13 cellular contexts compared by ENCODE assay signal in the genomic region with DNA sequence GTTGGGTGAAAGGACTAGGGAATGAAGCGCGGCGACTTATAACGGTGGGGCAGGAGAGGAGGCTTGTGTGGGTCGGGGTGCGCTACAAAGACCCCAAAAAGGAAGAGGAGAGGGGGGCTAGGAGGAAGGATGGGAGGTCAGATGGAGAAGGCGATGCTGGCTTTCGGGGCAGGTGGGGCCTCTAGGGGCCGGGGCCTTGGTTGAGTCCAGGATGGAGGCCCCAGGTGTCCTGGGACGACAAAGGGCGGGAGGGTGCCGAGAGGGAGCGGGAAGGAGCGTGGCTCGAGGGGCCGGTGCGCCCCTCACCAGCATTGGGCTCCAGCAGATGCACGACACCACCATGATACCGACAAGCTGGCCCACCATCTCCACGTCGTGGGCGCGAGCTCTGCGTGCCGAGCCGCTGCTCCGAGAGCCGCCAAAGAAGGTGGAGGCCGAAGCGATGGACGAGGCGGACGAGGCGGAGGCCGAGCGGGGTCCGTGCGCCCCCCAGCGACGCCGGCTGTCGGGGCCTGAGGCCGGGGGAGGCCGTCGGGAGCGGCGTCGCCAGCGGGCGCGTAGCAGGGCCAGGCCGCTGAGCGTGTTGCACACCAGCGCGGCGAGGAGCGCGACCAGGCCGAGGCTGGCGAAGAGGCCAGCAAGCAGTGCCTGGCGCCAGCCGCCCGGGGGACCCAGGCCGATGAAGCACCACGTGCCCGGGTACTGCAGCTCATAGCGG. TPM values are rescaled to one million over a fixed set of nuclear protein-coding genes. Genes with fewer than 3 reads are reported as not detected.
A peak's percentile ranks its signal among the peaks of the same experiment; 100 is the strongest.
DNase-seq lines count a peak whose midpoint lies in the region; ATAC-seq, FAIRE-seq and TF ChIP-seq lines count a peak whose summit lies in the region.
"Had no signal": no experiment of that assay in that cellular context is flagged by ENCODE, and none has a peak within 500 bp of the region (broad histone marks: within the 10 kb centered on the region; RNA-seq: fewer than 3 reads in every experiment).

No MANE protein-coding gene starts in this region.

- H3K9me3 Mint-ChIP-seq in CD4-positive, alpha-beta T cell, result no peaks in the 10 kb centered on the region
- no peaks in the 10 kb centered on the region for H3K9me3 Mint-ChIP-seq in memory B cell

- in situ Hi-C loops in KBM-7 (cut with MboI; ENCODE audit: low pct_unique_long_range_greater_than_20kb, low sequenced_read_pairs), result no loop called here

- no peak for DNase-seq in CD4-positive, alpha-beta T cell
- DNase-seq in GM12891 (ENCODE audit: insufficient read length, low spot score) (no peak), astrocyte of the hippocampus (ENCODE audit: low read depth, low spot score) (peak; percentile 62), memory B cell (ENCODE audit: low spot score in 2 of 2) (no peak), NCI-H774 (lab: John Stamatoyannopoulos, UW) (no peak), KBM-7 (no peak)
- no peak for DNase-seq in stimulated activated CD4-positive, alpha-beta T cell treated with anti-CD3 and anti-CD28 coated beads, Interleukin-4, amount 100 ng/mL, for 4 hours
- DNase-seq: activated CD4-positive, alpha-beta T cell treated with anti-CD3 and anti-CD28 coated beads for 48 hours; DND-41; NCI-H2081 treated with DMSO at 0.1 percent for 48 hours had no signal

- CTCF ChIA-PET in CD4-positive, alpha-beta T cell (lab: Charles Lee), result interaction anchor here (0.6 to 1.4 kb wide), 8 partner anchors 22 to 336 kb away, joined by 3 to 5 read pairs (median 4); partner anchors contain the start of genes ASF1B and GIPC1

- POLR2A ChIA-PET in CD4-positive, alpha-beta T cell (lab: Charles Lee), result interaction anchor here (0.9 to 2.6 kb wide), 9 partner anchors 23 to 337 kb away, joined by 3 to 11 read pairs (median 7); partner anchors contain the start of genes ASF1B, DNAJB1 and PKN1

- TF ChIP-seq POLR2A in GM12891 (IDR thresholded peaks at IDR 0.05; ENCODE audit: low read depth, low read length), result no peak

- peaks cover 36% of the 10 kb centered on the region for H3K4me1 Mint-ChIP-seq in CD4-positive, alpha-beta T cell (ENCODE audit: low read depth)
- H3K4me1 Mint-ChIP-seq in memory B cell, result peaks cover 23% of the 10 kb centered on the region

- no peak overlapping the region for H3K27ac Mint-ChIP-seq in CD4-positive, alpha-beta T cell
- no peak overlapping the region for H3K27ac Mint-ChIP-seq in memory B cell

- peaks cover 22% of the 10 kb centered on the region for H3K27me3 ChIP-seq in CD4-positive, alpha-beta T cell (ENCODE audit: control insufficient read depth, insufficient read depth, low read length)

- H3K27ac ChIP-seq in CD4-positive, alpha-beta T cell (ENCODE audit: low read depth, low read length), result no peak overlapping the region
- H3K27ac ChIP-seq: breast epithelium had no signal

- no peak for TF ChIP-seq CTCF in CD4-positive, alpha-beta T cell (IDR thresholded peaks at IDR 0.05)

- H3K4me3 Mint-ChIP-seq in CD4-positive, alpha-beta T cell, result peak overlapping the region; percentile 55
- H3K4me3 Mint-ChIP-seq in memory B cell, result peak overlapping the region; percentile 43

- no peak for ATAC-seq in CD4-positive, alpha-beta T cell (ENCODE audit: poor library complexity)
- ATAC-seq in memory B cell (ENCODE audit: low read depth), result no peak
- no peak for ATAC-seq in HG02938 (IDR thresholded peaks at IDR 0.05; ENCODE audit: unreplicated experiment)

- FAIRE-seq in GM12891 (lab: Jason Lieb, UNC), result peak; percentile 20

- H3K36me3 Mint-ChIP-seq in CD4-positive, alpha-beta T cell (ENCODE audit: low read depth), result peaks cover 16% of the 10 kb centered on the region
- H3K36me3 Mint-ChIP-seq in memory B cell, result peaks cover 15% of the 10 kb centered on the region

- no peaks in the 10 kb centered on the region for H3K9me3 ChIP-seq in CD4-positive, alpha-beta T cell (ENCODE audit: control insufficient read depth, low read length)
- H3K9me3 ChIP-seq: breast epithelium had no signal

- intact Hi-C loops in CD4-positive, alpha-beta T cell (cut with DNase I, micrococcal nuclease), result loop anchor here (2.0 to 10.0 kb wide), 3 partner anchors 126 to 588 kb away; partner anchors contain the start of gene ASF1B (in 1 of the 2)

- H3K27me3 Mint-ChIP-seq in CD4-positive, alpha-beta T cell, result peaks cover 33% of the 10 kb centered on the region
- H3K27me3 Mint-ChIP-seq in memory B cell, result peaks cover 26% of the 10 kb centered on the region

TF ChIP-seq in GM12891, 5 proteins besides CTCF, POLR2A, EP300 and RAD21:
- no peak for TF ChIP-seq SPI1 (IDR thresholded peaks at IDR 0.05; ENCODE audit: low read depth, low read length)
- TF ChIP-seq TAF1 (IDR thresholded peaks at IDR 0.05; ENCODE audit: low read depth, low read length), result no peak

RNA-seq across cellular contexts. Expression of gene PTGER1, which starts 1.9 kb away (rescaled TPM):
- not detected for total RNA-seq in CD4-positive, alpha-beta T cell
- not detected for polyA plus RNA-seq in GM12891 (2012; ENCODE audit: low read depth, missing spikeins)
- total RNA-seq: mononuclear cell had no signal

RNA-seq across cellular contexts. Expression of gene GIPC1, which starts 22.7 kb away (rescaled TPM):
- 10 to 100 TPM; 17.8 to 21.0 TPM for total RNA-seq in CD4-positive, alpha-beta T cell
- polyA plus RNA-seq in GM12891 (2012; ENCODE audit: low read depth, missing spikeins), result 10.4 TPM

RNA-seq across cellular contexts. Expression of gene PKN1, which starts 40.1 kb away (rescaled TPM):
- 100 to 1,000 TPM; 171 TPM for total RNA-seq in CD4-positive, alpha-beta T cell
- polyA plus RNA-seq in GM12891 (2012; ENCODE audit: low read depth, missing spikeins), result 77.0 TPM

RNA-seq across cellular contexts. Expression of gene DNAJB1, which starts 45.0 kb away (rescaled TPM):
- total RNA-seq in CD4-positive, alpha-beta T cell, result 100 to 1,000 TPM; 666 to 672 TPM
- 26.5 TPM for polyA plus RNA-seq in GM12891 (2012; ENCODE audit: low read depth, missing spikeins)

RNA-seq across cellular contexts. Expression of gene DDX39A, which starts 54.1 kb away (rescaled TPM):
- total RNA-seq in CD4-positive, alpha-beta T cell, result 100 to 1,000 TPM; 296 to 299 TPM
- polyA plus RNA-seq in GM12891 (2012; ENCODE audit: low read depth, missing spikeins), result 153 TPM
